Comparison of ENCODE assay signal across 14 cellular contexts in the genomic region with DNA sequence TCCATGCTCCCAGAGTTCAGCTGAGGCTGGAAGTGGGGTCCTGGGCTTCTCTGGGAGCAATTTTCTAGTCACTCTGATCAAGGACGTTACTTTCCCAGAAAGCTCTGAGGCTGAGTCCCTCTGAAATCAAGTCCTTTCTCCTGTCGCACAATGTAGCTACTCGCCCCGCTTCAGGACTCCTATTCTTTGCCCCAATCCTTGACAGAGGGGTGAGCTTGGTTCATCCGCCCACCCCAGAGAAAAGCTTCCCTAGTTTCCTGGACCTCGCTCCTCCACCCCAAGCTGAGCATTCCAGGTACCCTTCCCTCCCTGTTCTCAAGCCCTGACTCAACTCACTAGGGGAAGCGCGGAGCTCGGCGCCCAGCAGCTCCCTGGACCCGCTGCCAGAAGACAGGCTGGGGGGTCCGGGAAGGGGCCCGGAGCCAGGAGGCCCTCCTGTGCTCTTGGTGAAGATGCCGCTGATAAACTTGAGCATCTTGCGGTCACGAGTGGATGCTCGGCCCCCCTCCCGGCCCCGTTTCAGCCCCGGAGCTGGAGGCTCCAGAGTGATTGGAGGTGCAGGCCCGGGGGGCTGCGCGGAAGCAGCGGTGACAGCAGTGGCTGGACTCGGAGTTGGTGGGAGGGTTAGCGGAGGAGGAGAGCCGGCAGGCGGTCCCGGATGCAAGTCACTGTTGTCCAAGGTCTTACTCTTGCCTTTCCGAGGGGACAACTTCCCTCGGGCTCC. TPM values are rescaled to one million over a fixed set of nuclear protein-coding genes. Genes with fewer than 3 reads are reported as not detected.
A peak's percentile ranks its signal among the peaks of the same experiment; 100 is the strongest.
DNase-seq lines count a peak whose midpoint lies in the region; ATAC-seq, FAIRE-seq and TF ChIP-seq lines count a peak whose summit lies in the region.
"Had no signal": no experiment of that assay in that cellular context is flagged by ENCODE, and none has a peak within 500 bp of the region (broad histone marks: within the 10 kb centered on the region; RNA-seq: fewer than 3 reads in every experiment).

No MANE protein-coding gene starts in this region.

- no peak overlapping the region for H2AFZ ChIP-seq in astrocyte (ENCODE audit: low read depth, low read length)

- H3K4me3 Mint-ChIP-seq in astrocyte (ENCODE audit: unreplicated experiment) (peak overlapping the region; percentile 83), mesothelial cell of epicardium (peak overlapping the region; percentile 54)
- no peak overlapping the region for H3K4me3 Mint-ChIP-seq in activated CD8-positive, alpha-beta memory T cell treated with anti-CD3 and anti-CD28 coated beads, Interleukin-2, amount 10 ng/mL, durations not matched to agents 7 days and 5 days
- H3K4me3 Mint-ChIP-seq: activated CD4-positive, alpha-beta T cell treated with anti-CD3 and anti-CD28 coated beads for 36 hours had no signal

- H3K4me1 Mint-ChIP-seq in astrocyte (ENCODE audit: low read depth, unreplicated experiment) (peaks cover 19% of the 10 kb centered on the region), mesothelial cell of epicardium (peaks cover 15% of the 10 kb centered on the region)
- peaks cover 24% of the 10 kb centered on the region for H3K4me1 Mint-ChIP-seq in activated CD8-positive, alpha-beta memory T cell treated with anti-CD3 and anti-CD28 coated beads, Interleukin-2, amount 10 ng/mL, durations not matched to agents 7 days and 5 days

- H3K9me3 Mint-ChIP-seq in astrocyte (ENCODE audit: unreplicated experiment), result peaks cover 1% of the 10 kb centered on the region
- no peaks in the 10 kb centered on the region for H3K9me3 Mint-ChIP-seq in mesothelial cell of epicardium
- H3K9me3 Mint-ChIP-seq in activated CD8-positive, alpha-beta memory T cell treated with anti-CD3 and anti-CD28 coated beads, Interleukin-2, amount 10 ng/mL, durations not matched to agents 7 days and 5 days (ENCODE audit: low read depth), result no peaks in the 10 kb centered on the region
- H3K9me3 Mint-ChIP-seq: activated naive CD4-positive, alpha-beta T cell treated with anti-CD3 and anti-CD28 coated beads, Interleukin-2, amount 50 U/mL, for 72 hours had no signal

- no peak for FAIRE-seq in astrocyte (lab: Jason Lieb, UNC)
- FAIRE-seq: GM19239 had no signal

- TF ChIP-seq CTCF in left ventricle myocardium inferior (IDR thresholded peaks at IDR 0.05; ENCODE audit: borderline replicate concordance), result no peak
- TF ChIP-seq CTCF in right atrium auricular region (IDR thresholded peaks at IDR 0.05), result no peak
- no peak for TF ChIP-seq CTCF in astrocyte (IDR thresholded peaks at IDR 0.05; ENCODE audit: insufficient read depth, low read depth, low read length)
- no peak for TF ChIP-seq CTCF in mesothelial cell of epicardium (IDR thresholded peaks at IDR 0.05; ENCODE audit: unreplicated experiment)
- TF ChIP-seq CTCF in omental fat pad (IDR thresholded peaks at IDR 0.05), result no peak

- peaks cover 67% of the 10 kb centered on the region for H3K27me3 Mint-ChIP-seq in astrocyte (ENCODE audit: low read depth, unreplicated experiment)
- H3K27me3 Mint-ChIP-seq in mesothelial cell of epicardium (ENCODE audit: low read depth), result peaks cover 88% of the 10 kb centered on the region
- no peaks in the 10 kb centered on the region for H3K27me3 Mint-ChIP-seq in activated CD8-positive, alpha-beta memory T cell treated with anti-CD3 and anti-CD28 coated beads, Interleukin-2, amount 10 ng/mL, durations not matched to agents 7 days and 5 days
- H3K27me3 Mint-ChIP-seq: activated CD4-positive, alpha-beta T cell treated with anti-CD3 and anti-CD28 coated beads for 36 hours had no signal

- H3K9me3 ChIP-seq in left ventricle myocardium inferior (replicated peaks) (no peaks in the 10 kb centered on the region), right atrium auricular region (no peaks in the 10 kb centered on the region), astrocyte (ENCODE audit: insufficient read depth, low read depth, low read length) (no peaks in the 10 kb centered on the region)
- H3K9me3 ChIP-seq: BE2C had no signal

- H3K9ac ChIP-seq in astrocyte (ENCODE audit: low read length), result no peak overlapping the region

- no peaks in the 10 kb centered on the region for H3K36me3 ChIP-seq in left ventricle myocardium inferior
- H3K36me3 ChIP-seq in right atrium auricular region, result no peaks in the 10 kb centered on the region
- H3K36me3 ChIP-seq in astrocyte (ENCODE audit: insufficient read depth, low read length), result no peaks in the 10 kb centered on the region
- H3K36me3 ChIP-seq: BE2C had no signal

- DNase-seq in left ventricle myocardium inferior, result no peak
- DNase-seq in right atrium auricular region (ENCODE audit: low spot score), result no peak
- no peak for DNase-seq in astrocyte (ENCODE audit: low read depth)
- no peak for DNase-seq in mesothelial cell of epicardium (ENCODE audit: low spot score in 2 of 2, unreplicated experiment in 2 of 2)
- no peak for DNase-seq in activated CD8-positive, alpha-beta memory T cell treated with anti-CD3 and anti-CD28 coated beads, Interleukin-2, amount 10 ng/mL, durations not matched to agents 7 days and 5 days
- DNase-seq in omental fat pad (ENCODE audit: low spot score), result no peak
- no peak for DNase-seq in effector CD4-positive, alpha-beta T cell
- DNase-seq: activated CD4-positive, alpha-beta T cell treated with anti-CD3 and anti-CD28 coated beads for 36 hours; left colon; NCI-H1694 treated with DMSO at 0.1 percent for 48 hours had no signal

- H3K4me1 ChIP-seq in left ventricle myocardium inferior, result peaks cover 47% of the 10 kb centered on the region
- H3K4me1 ChIP-seq in right atrium auricular region, result peaks cover 0 to 41% of the 10 kb centered on the region in 2 donors
- peaks cover 11% of the 10 kb centered on the region for H3K4me1 ChIP-seq in astrocyte (ENCODE audit: insufficient read depth, low read length)
- H3K4me1 ChIP-seq: BE2C had no signal

- H3K27ac Mint-ChIP-seq in astrocyte (ENCODE audit: unreplicated experiment) (no peak overlapping the region), mesothelial cell of epicardium (no peak overlapping the region)
- H3K27ac Mint-ChIP-seq in activated CD8-positive, alpha-beta memory T cell treated with anti-CD3 and anti-CD28 coated beads, Interleukin-2, amount 10 ng/mL, durations not matched to agents 7 days and 5 days, result no peak overlapping the region
- H3K27ac Mint-ChIP-seq: activated CD4-positive, alpha-beta T cell treated with anti-CD3 and anti-CD28 coated beads for 36 hours had no signal

- peaks cover 3% of the 10 kb centered on the region for H3K36me3 Mint-ChIP-seq in astrocyte (ENCODE audit: low read depth, unreplicated experiment)
- no peaks in the 10 kb centered on the region for H3K36me3 Mint-ChIP-seq in mesothelial cell of epicardium
- H3K36me3 Mint-ChIP-seq in activated CD8-positive, alpha-beta memory T cell treated with anti-CD3 and anti-CD28 coated beads, Interleukin-2, amount 10 ng/mL, durations not matched to agents 7 days and 5 days, result peaks cover 31% of the 10 kb centered on the region

- H4K20me1 ChIP-seq in astrocyte (ENCODE audit: insufficient read depth, low read length), result peaks cover 9% of the 10 kb centered on the region

- intact Hi-C loops in left ventricle myocardium inferior (cut with micrococcal nuclease), result no loop called here

- H3K4me3 ChIP-seq in left ventricle myocardium inferior, result peak overlapping the region; percentile 68
- peak overlapping the region in 1 of 2 donors; percentile 49 for H3K4me3 ChIP-seq in right atrium auricular region
- no peak overlapping the region for H3K4me3 ChIP-seq in astrocyte (ENCODE audit: insufficient read depth, low read depth, low read length)

- H3K27me3 ChIP-seq in left ventricle myocardium inferior (ENCODE audit: low read depth) (peaks cover 98% of the 10 kb centered on the region), right atrium auricular region (peaks cover 16 to 29% of the 10 kb centered on the region in 2 donors), astrocyte (ENCODE audit: insufficient read depth, low read length) (peaks cover 75% of the 10 kb centered on the region)

- H3K79me2 ChIP-seq in astrocyte (ENCODE audit: insufficient read depth, low read length), result no peaks in the 10 kb centered on the region

- CTCF ChIA-PET in activated CD8-positive, alpha-beta memory T cell treated with anti-CD3 and anti-CD28 coated beads, Interleukin-2, amount 10 ng/mL, durations not matched to agents 7 days and 5 days (lab: Charles Lee), result interaction anchor here (1.2 kb wide), 1 partner anchor 104 kb away, joined by 3 read pairs; a partner anchor contains a TSS

- H3K27ac ChIP-seq in left ventricle myocardium inferior (replicated peaks) (peak overlapping the region; percentile 77), right atrium auricular region (peak overlapping the region in 1 of 2 donors; percentile 23), astrocyte (ENCODE audit: low read depth, low read length) (no peak overlapping the region)

- peak overlapping the region; percentile 79 for H3K4me2 ChIP-seq in astrocyte (ENCODE audit: low read length)

- ATAC-seq in activated CD8-positive, alpha-beta memory T cell treated with anti-CD3 and anti-CD28 coated beads, Interleukin-2, amount 10 ng/mL, durations not matched to agents 7 days and 5 days, result no peak
- no peak for ATAC-seq in omental fat pad (ENCODE audit: low FRiP score)
- ATAC-seq in HG03139 (IDR thresholded peaks at IDR 0.05; ENCODE audit: unreplicated experiment), result no peak
- ATAC-seq: activated CD4-positive, alpha-beta T cell treated with anti-CD3 and anti-CD28 coated beads for 36 hours; activated naive CD4-positive, alpha-beta T cell treated with anti-CD3 and anti-CD28 coated beads, Interleukin-2, amount 50 U/mL, for 72 hours had no signal

RNA-seq across cellular contexts. Expression of a gene that starts 1.6 kb away (rescaled TPM):
- 6.5 TPM for total RNA-seq in left ventricle myocardium inferior
- total RNA-seq in right atrium auricular region, result 1 to 10 TPM in 1 of 2 donors, under 1 TPM in 1; 0.75 to 4.8 TPM
- 0.14 and 0.17 TPM in 2 replicates for total RNA-seq in astrocyte
- total RNA-seq in mesothelial cell of epicardium, result 2.0 to 2.8 TPM (median 2.2 TPM) in 3 replicates
- total RNA-seq in activated CD8-positive, alpha-beta memory T cell treated with anti-CD3 and anti-CD28 coated beads, Interleukin-2, amount 10 ng/mL, durations not matched to agents 7 days and 5 days, result 10 to 100 TPM; 70.7 to 72.7 TPM
- 1 to 10 TPM; 1.2 to 7.1 (median 1.9) TPM for total RNA-seq in omental fat pad

RNA-seq across cellular contexts. Expression of a gene that starts 7.9 kb away (rescaled TPM):
- total RNA-seq in left ventricle myocardium inferior (27.2 TPM), right atrium auricular region (10 to 100 TPM; 50.3 to 59.6 TPM), astrocyte (18.6 and 22.9 TPM in 2 replicates), mesothelial cell of epicardium (33.2 to 35.2 TPM (median 34.6 TPM) in 3 replicates), omental fat pad (10 to 100 TPM; 41.8 to 70.7 (median 65.7) TPM)
- total RNA-seq in activated CD8-positive, alpha-beta memory T cell treated with anti-CD3 and anti-CD28 coated beads, Interleukin-2, amount 10 ng/mL, durations not matched to agents 7 days and 5 days, result 10 to 100 TPM in 1 of 2 experiments, 1 to 10 TPM in 1; 10.0 to 19.4 TPM

RNA-seq across cellular contexts. Expression of a gene that starts 15.2 kb away (rescaled TPM):
- total RNA-seq in left ventricle myocardium inferior (41.3 TPM), right atrium auricular region (10 to 100 TPM; 32.1 to 59.7 TPM), astrocyte (113 and 133 TPM in 2 replicates), mesothelial cell of epicardium (171 to 177 TPM (median 175 TPM) in 3 replicates), omental fat pad (10 to 100 TPM; 81.9 to 96.2 (median 89.0) TPM)
- total RNA-seq in activated CD8-positive, alpha-beta memory T cell treated with anti-CD3 and anti-CD28 coated beads, Interleukin-2, amount 10 ng/mL, durations not matched to agents 7 days and 5 days, result 100 to 1,000 TPM; 127 to 167 TPM

RNA-seq across cellular contexts. Expression of a gene that starts 18.0 kb away (rescaled TPM):
- total RNA-seq in left ventricle myocardium inferior (13.8 TPM), right atrium auricular region (10 to 100 TPM in 1 of 2 donors, 1 to 10 TPM in 1; 8.4 to 11.6 TPM), astrocyte (11.3 and 13.0 TPM in 2 replicates), mesothelial cell of epicardium (11.0 to 13.2 TPM (median 12.7 TPM) in 3 replicates), omental fat pad (1 to 10 TPM; 2.4 to 8.7 (median 5.1) TPM)
- 10 to 100 TPM; 21.0 to 24.9 TPM for total RNA-seq in activated CD8-positive, alpha-beta memory T cell treated with anti-CD3 and anti-CD28 coated beads, Interleukin-2, amount 10 ng/mL, durations not matched to agents 7 days and 5 days

RNA-seq across cellular contexts. Expression of a gene that starts 30.0 kb away (rescaled TPM):
- total RNA-seq in left ventricle myocardium inferior, result not detected
- total RNA-seq in right atrium auricular region, result under 1 TPM; 0.28 to 0.33 TPM
- 1.5 TPM in 2 replicates for total RNA-seq in astrocyte
- 3.3 to 4.7 TPM (median 4.0 TPM) in 3 replicates for total RNA-seq in mesothelial cell of epicardium
- total RNA-seq in activated CD8-positive, alpha-beta memory T cell treated with anti-CD3 and anti-CD28 coated beads, Interleukin-2, amount 10 ng/mL, durations not matched to agents 7 days and 5 days, result 1 to 10 TPM; 4.5 to 5.4 TPM
- 1 to 10 TPM in 2 of 4 donors, under 1 TPM in 1, not detected in 1; 0.19 to 5.6 (median 2.8) TPM for total RNA-seq in omental fat pad
